14 cellular contexts compared by ENCODE assay signal in genomic region chr4:78767350-78767749, GRCh38. TPM values are rescaled to one million over a fixed set of nuclear protein-coding genes. Genes with fewer than 3 reads are reported as not detected.
DNase-seq lines count a peak whose midpoint lies in the region; ATAC-seq, FAIRE-seq and TF ChIP-seq lines count a peak whose summit lies in the region.
"Had no signal": no experiment of that assay in that cellular context is flagged by ENCODE, and none has a peak within 500 bp of the region (broad histone marks: within the 10 kb centered on the region; RNA-seq: fewer than 3 reads in every experiment).

No MANE protein-coding gene starts in this region.

- H3K4me1 Mint-ChIP-seq in activated CD8-positive, alpha-beta T cell treated with anti-CD3 and anti-CD28 coated beads, Interleukin-2, amount 10 ng/mL, durations not matched to agents 7 days and 5 days (ENCODE audit: low read depth) = peaks cover 20% of the 10 kb centered on the region
- H3K4me1 Mint-ChIP-seq: brain had no signal

- no peaks in the 10 kb centered on the region for H3K36me3 Mint-ChIP-seq in activated CD8-positive, alpha-beta T cell treated with anti-CD3 and anti-CD28 coated beads, Interleukin-2, amount 10 ng/mL, durations not matched to agents 7 days and 5 days (ENCODE audit: low read depth)
- H3K36me3 Mint-ChIP-seq: brain had no signal

- no peak overlapping the region for H3K4me3 Mint-ChIP-seq in activated CD8-positive, alpha-beta T cell treated with anti-CD3 and anti-CD28 coated beads, Interleukin-2, amount 10 ng/mL, durations not matched to agents 7 days and 5 days
- H3K4me3 Mint-ChIP-seq: activated T-cell treated with anti-CD3 and anti-CD28 coated beads, Interleukin-2, amount 50 U/mL, for 72 hours; brain had no signal

- peaks cover 3% of the 10 kb centered on the region for H3K27me3 Mint-ChIP-seq in activated CD8-positive, alpha-beta T cell treated with anti-CD3 and anti-CD28 coated beads, Interleukin-2, amount 10 ng/mL, durations not matched to agents 7 days and 5 days (ENCODE audit: low read depth)
- H3K27me3 Mint-ChIP-seq: brain had no signal

- H3K27ac Mint-ChIP-seq in activated CD8-positive, alpha-beta T cell treated with anti-CD3 and anti-CD28 coated beads, Interleukin-2, amount 10 ng/mL, durations not matched to agents 7 days and 5 days = no peak overlapping the region
- H3K27ac Mint-ChIP-seq: activated T-cell treated with anti-CD3 and anti-CD28 coated beads, Interleukin-2, amount 50 U/mL, for 72 hours; brain had no signal

- H3K9me3 Mint-ChIP-seq in activated CD8-positive, alpha-beta T cell treated with anti-CD3 and anti-CD28 coated beads, Interleukin-2, amount 10 ng/mL, durations not matched to agents 7 days and 5 days (ENCODE audit: insufficient read depth) = no peaks in the 10 kb centered on the region
- H3K9me3 Mint-ChIP-seq: activated T-cell treated with anti-CD3 and anti-CD28 coated beads, Interleukin-2, amount 50 U/mL, for 72 hours; brain had no signal

- peak; percentile 67 for ATAC-seq in GM19351 (IDR thresholded peaks at IDR 0.05; ENCODE audit: unreplicated experiment)
- peak; percentile 57 for ATAC-seq in HG02678 (IDR thresholded peaks at IDR 0.05; ENCODE audit: unreplicated experiment)
- peak; percentile 51 for ATAC-seq in HG03442 (IDR thresholded peaks at IDR 0.05; ENCODE audit: unreplicated experiment)
- no peak for ATAC-seq in activated CD8-positive, alpha-beta T cell treated with anti-CD3 and anti-CD28 coated beads, Interleukin-2, amount 10 ng/mL, durations not matched to agents 7 days and 5 days

- POLR2A ChIA-PET in GM10248 (lab: Yijun Ruan, JAX) = no interaction called here
- POLR2A ChIA-PET in activated CD8-positive, alpha-beta T cell treated with anti-CD3 and anti-CD28 coated beads, Interleukin-2, amount 10 ng/mL, durations not matched to agents 7 days and 5 days (lab: Charles Lee) = interaction anchor here (2.2 kb wide), 1 partner anchor 9 kb away, joined by 6 read pairs; no protein-coding TSS in a partner anchor

- no peak for TF ChIP-seq CTCF in GM10248 (IDR thresholded peaks at IDR 0.05; ENCODE audit: control extremely low read depth, extremely low read depth, low read depth, missing control alignments)

- CTCF ChIA-PET in GM10248 (lab: Yijun Ruan, JAX) = interaction anchor here (0.8 to 2.0 kb wide), 4 partner anchors 9 to 17 kb away, joined by 3 to 5 read pairs (median 4); no protein-coding TSS in a partner anchor
- CTCF ChIA-PET in activated CD8-positive, alpha-beta T cell treated with anti-CD3 and anti-CD28 coated beads, Interleukin-2, amount 10 ng/mL, durations not matched to agents 7 days and 5 days (lab: Charles Lee) = interaction anchor here (0.9 to 1.4 kb wide), 2 partner anchors 9 to 10 kb away, joined by 3 to 5 read pairs; no protein-coding TSS in a partner anchor

- DNase-seq in GM10248 (ENCODE audit: extremely low spot score) (peak; percentile 29), cortex of kidney (lab: John Stamatoyannopoulos, UW) (no peak), frontal cortex (ENCODE audit: low spot score in 2 of 2) (no peak), HT-29 (ENCODE audit: low spot score) (no peak)
- no peak for DNase-seq in activated CD8-positive, alpha-beta T cell treated with anti-CD3 and anti-CD28 coated beads, Interleukin-2, amount 10 ng/mL, durations not matched to agents 7 days and 5 days
- DNase-seq: activated T-cell treated with anti-CD3 and anti-CD28 coated beads, Interleukin-2, amount 50 U/mL, for 72 hours; DND-41; NCI-H510A treated with DMSO at 0.1 percent for 48 hours; SHP77 treated with DMSO at 0.1 percent for 48 hours had no signal

- FAIRE-seq in frontal cortex (lab: Jason Lieb, UNC) = no peak
- FAIRE-seq: H54 had no signal

RNA-seq across cellular contexts. Expression of gene BMP2K, which starts 8.8 kb away (rescaled TPM):
- 44.8 TPM for total RNA-seq in frontal cortex
- 11.3 and 12.3 TPM in 2 replicates for total RNA-seq in HT-29 (2014; rRNA removed; shearing (Covaris generic))
- 10 to 100 TPM; 27.2 to 28.8 TPM for total RNA-seq in activated CD8-positive, alpha-beta T cell treated with anti-CD3 and anti-CD28 coated beads, Interleukin-2, amount 10 ng/mL, durations not matched to agents 7 days and 5 days
